Comparison of ENCODE assay signal across 13 cellular contexts in the genomic region with DNA sequence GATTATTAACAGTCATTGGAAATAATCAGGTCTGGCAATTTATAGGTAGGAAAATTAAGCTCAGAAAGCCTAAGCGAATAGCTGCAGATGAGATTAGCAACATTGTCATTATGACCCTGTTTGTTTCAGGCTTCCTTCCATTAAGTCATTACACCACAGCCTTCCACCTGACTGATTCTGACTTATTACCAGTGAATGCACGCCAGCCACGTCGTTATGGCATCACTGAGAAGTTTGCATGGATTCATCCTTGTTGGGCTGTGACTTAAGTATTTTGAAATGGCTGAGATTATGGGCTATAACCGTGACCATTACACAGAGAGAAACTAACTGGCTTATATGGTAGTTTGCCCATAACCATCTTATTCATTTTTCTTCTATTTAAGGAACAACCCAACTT. TPM values are rescaled to one million over a fixed set of nuclear protein-coding genes. Genes with fewer than 3 reads are reported as not detected.
A peak's percentile ranks its signal among the peaks of the same experiment; 100 is the strongest.
DNase-seq lines count a peak whose midpoint lies in the region; ATAC-seq and TF ChIP-seq lines count a peak whose summit lies in the region.
"Had no signal": no experiment of that assay in that cellular context is flagged by ENCODE, and none has a peak within 500 bp of the region (broad histone marks: within the 10 kb centered on the region; RNA-seq: fewer than 3 reads in every experiment).

No MANE protein-coding gene starts in this region.

- peaks cover 62% of the 10 kb centered on the region for H3K4me1 ChIP-seq in psoas muscle
- H3K4me1 ChIP-seq: spleen had no signal

- H3K9me3 ChIP-seq in psoas muscle: no peaks in the 10 kb centered on the region
- H3K9me3 ChIP-seq: spleen had no signal

- DNase-seq in Caki2 (ENCODE audit: low read depth): peak; percentile 69
- DNase-seq in M059J (ENCODE audit: low read depth): peak; percentile 96
- DNase-seq in epithelial cell of proximal tubule (ENCODE audit: low read depth): peak; percentile 96
- DNase-seq in psoas muscle: peak; percentile 54 to 64
- DNase-seq in H7: no peak
- no peak for DNase-seq in NCI-H526 (lab: John Stamatoyannopoulos, UW)
- DNase-seq: activated CD4-positive, alpha-beta memory T cell treated with anti-CD3 and anti-CD28 coated beads, Interleukin-2, amount 10 ng/mL, durations not matched to agents 7 days and 5 days; mesendoderm; spleen had no signal

- 25 to 62% (median 32%) methylated on average over 5 of the region's 5 CpGs for WGBS in psoas muscle, 3 donors

- TF ChIP-seq CTCF in epithelial cell of proximal tubule (conservative IDR thresholded peaks at IDR 0.05; ENCODE audit: low read depth, low read length): no peak
- TF ChIP-seq CTCF in psoas muscle (IDR thresholded peaks at IDR 0.05): no peak

- H3K27me3 ChIP-seq in psoas muscle (ENCODE audit: insufficient read depth in 3 of 3, low read length in 2 of 3): no peaks in the 10 kb centered on the region
- no peaks in the 10 kb centered on the region for H3K27me3 ChIP-seq in H7 (ENCODE audit: control insufficient read depth, insufficient read depth, low read length)
- H3K27me3 ChIP-seq: spleen had no signal

- no peaks in the 10 kb centered on the region for H3K36me3 ChIP-seq in psoas muscle (ENCODE audit: insufficient read depth in 1 of 2, low read depth in 1 of 2)
- H3K36me3 ChIP-seq in H7 (replicated peaks; ENCODE audit: control insufficient read depth, insufficient read depth, low read length): no peaks in the 10 kb centered on the region
- H3K36me3 ChIP-seq: spleen had no signal

- H3K27ac ChIP-seq in psoas muscle: peak overlapping the region; percentile 75
- H3K27ac ChIP-seq: C4-2B had no signal

- no peak overlapping the region for H3K4me3 ChIP-seq in epithelial cell of proximal tubule (ENCODE audit: low read depth, low read length)
- H3K4me3 ChIP-seq in psoas muscle: peak overlapping the region; percentile 54
- H3K4me3 ChIP-seq in H7 (ENCODE audit: insufficient read depth, low read depth, low read length): no peak overlapping the region

- intact Hi-C loops in psoas muscle (cut with DNase I): no loop called here

- in situ Hi-C loops in Caki2 (cut with HindIII; ENCODE audit: low pct_unique_long_range_greater_than_20kb, low sequenced_read_pairs): no loop called here

- ATAC-seq in psoas muscle (peak; percentile 85 to 92 (median 86)), HG02970 (IDR thresholded peaks at IDR 0.05; ENCODE audit: low FRiP score, unreplicated experiment) (no peak), GM19023 (IDR thresholded peaks at IDR 0.05; ENCODE audit: unreplicated experiment) (no peak)
- ATAC-seq: HepG2 had no signal

RNA-seq across cellular contexts. Expression of gene RASSF8, which starts 18.6 kb away (rescaled TPM):
- 27.1 and 44.0 TPM in 2 replicates for total RNA-seq in Caki2 (2014; rRNA removed; shearing (Covaris generic); ENCODE audit: low replicate concordance)
- total RNA-seq in M059J (2014; rRNA removed; shearing (Covaris generic)): 35.9 and 41.2 TPM in 2 replicates
- 19.4 and 29.6 TPM in 2 replicates for total RNA-seq in epithelial cell of proximal tubule
- 10 to 100 TPM; 41.9 to 80.3 (median 54.2) TPM for total RNA-seq in psoas muscle
- polyA plus RNA-seq in psoas muscle: 10 to 100 TPM in 2 of 3 donors, 1 to 10 TPM in 1; 7.7 to 19.4 (median 14.6) TPM
- total RNA-seq in H7 (2014; rRNA removed; shearing (Covaris generic)): 22.9 and 34.3 TPM in 2 replicates

Comparison
In these comparisons a context has a peak if more than half of its experiments do, and no peak if none do; other contexts are left out.
1. DNase-seq: peak in Caki2 (single experiment), M059J (single experiment), epithelial cell of proximal tubule (single experiment) and psoas muscle (2 of 2); none in H7 (single experiment) and NCI-H526 (0 of 2).
2. ATAC-seq: peak in psoas muscle (4 of 4); none in HG02970 (single experiment) and GM19023 (single experiment).